ENCODE assay signal across 23 cellular contexts in genomic region chr16:89278441-89279240, GRCh38.
DNase-seq lines count a peak whose midpoint lies in the region; ATAC-seq, FAIRE-seq and TF ChIP-seq lines count a peak whose summit lies in the region.
"Had no signal": no experiment of that assay in that cellular context is flagged by ENCODE, and none has a peak within 500 bp of the region (broad histone marks: within the 10 kb centered on the region; RNA-seq: fewer than 3 reads in every experiment).

No MANE protein-coding gene starts in this region.

- H2BK120ac ChIP-seq in H1 (replicated peaks; ENCODE audit: low read depth, low read length), result no peak overlapping the region

- peak overlapping the region; percentile 4 for H3K27ac Mint-ChIP-seq in activated T-cell treated with anti-CD3 and anti-CD28 coated beads, Interleukin-2, amount 50 U/mL, for 24 hours
- H3K27ac Mint-ChIP-seq in IgD-negative memory B cell, result peak overlapping the region in 2 of 3 donors; percentile 67 to 86
- H3K27ac Mint-ChIP-seq in activated naive CD8-positive, alpha-beta T cell treated with anti-CD3 and anti-CD28 coated beads, Interleukin-2, amount 50 U/mL, for 24 hours, result no peak overlapping the region
- H3K27ac Mint-ChIP-seq in stimulated activated memory B cell treated with anti-CD40 and anti-IgM and Interleukin-4, amounts not matched to agents 10 μg/mL and 1 μg/mL and 100 μg/mL, for 72 hours, result no peak overlapping the region
- H3K27ac Mint-ChIP-seq: CD8-positive, alpha-beta T cell; HFFc6 had no signal

- H3K36me3 ChIP-seq in BLaER1 (peaks cover 77% of the 10 kb centered on the region), H1 (ENCODE audit: control insufficient read depth in 2 of 4, insufficient read depth in 4 of 4, low read length in 3 of 4) (peaks cover 4 to 66% (median 39%) of the 10 kb centered on the region in 4 experiments; a peak in 7 of 8 replicates)

- H3K36me3 Mint-ChIP-seq in activated T-cell treated with anti-CD3 and anti-CD28 coated beads, Interleukin-2, amount 50 U/mL, for 24 hours (ENCODE audit: low read depth), result peaks cover 55% of the 10 kb centered on the region
- H3K36me3 Mint-ChIP-seq in IgD-negative memory B cell, result peaks cover 6% of the 10 kb centered on the region
- peaks cover 22% of the 10 kb centered on the region for H3K36me3 Mint-ChIP-seq in activated naive CD8-positive, alpha-beta T cell treated with anti-CD3 and anti-CD28 coated beads, Interleukin-2, amount 50 U/mL, for 24 hours (ENCODE audit: low read depth)
- H3K36me3 Mint-ChIP-seq in stimulated activated memory B cell treated with anti-CD40 and anti-IgM and Interleukin-4, amounts not matched to agents 10 μg/mL and 1 μg/mL and 100 μg/mL, for 72 hours, result peaks cover 44% of the 10 kb centered on the region

- TF ChIP-seq EP300 in H1 (IDR thresholded peaks at IDR 0.05; ENCODE audit: borderline replicate concordance in 1 of 2, low read depth in 2 of 2, low read length in 2 of 2), result no peak

- FAIRE-seq in H1 (lab: Jason Lieb, UNC), result no peak
- FAIRE-seq: GM12891, GM18507 had no signal

- H3K4me2 ChIP-seq in BLaER1 (peak overlapping the region; percentile 100), H1 (ENCODE audit: insufficient read depth in 1 of 2, low read depth in 2 of 2, low read length in 2 of 2) (no peak overlapping the region)

- peak overlapping the region; percentile 94 for H3K27ac ChIP-seq in BLaER1
- H3K27ac ChIP-seq in H1 (ENCODE audit: low read depth, low read length), result no peak overlapping the region

- no peak overlapping the region for H3K4ac ChIP-seq in H1 (replicated peaks; ENCODE audit: insufficient read length, low read depth, low read length)

- 91% methylated on average over 25 of the region's 36 CpGs; no CpG with 5 or more reads in 1 of the 2 experiments for WGBS in H1 (ENCODE audit: extremely low coverage in 1 of 2, insufficient coverage in 1 of 2, insufficient read length in 1 of 2, insufficient replicate concordance in 2 of 2, low coverage in 1 of 2, low lambda C conversion rate in 2 of 2, missing lambda C conversion rate in 1 of 2), 2 experiments

- H3K23me2 ChIP-seq in H1 (ENCODE audit: low read depth, low read length), result no peaks in the 10 kb centered on the region

- no peak overlapping the region; the same call in 1 of the 2 replicates for H4K8ac ChIP-seq in H1 (ENCODE audit: extremely low read depth, insufficient read depth, low read length)

- H3K9me3 ChIP-seq in BLaER1 (no peaks in the 10 kb centered on the region), H1 (ENCODE audit: insufficient read depth in 2 of 2, low read depth in 1 of 2, low read length in 1 of 2) (no peaks in the 10 kb centered on the region)
- H3K9me3 ChIP-seq: BE2C, MG63 had no signal

- no peaks in the 10 kb centered on the region; a peak in 1 of 4 replicates for H3K79me2 ChIP-seq in H1 (ENCODE audit: control insufficient read depth in 1 of 2, insufficient read depth in 2 of 2, low read length in 2 of 2)

- H3K9ac ChIP-seq in BLaER1, result peak overlapping the region; percentile 82
- H3K9ac ChIP-seq in H1 (replicated peaks in 1 of 4; ENCODE audit: extremely low read depth in 1 of 4, low read depth in 3 of 4, low read length in 3 of 4), result no peak overlapping the region

- no peak for TF ChIP-seq POLR2A in H1 (IDR thresholded peaks at IDR 0.05; ENCODE audit: control extremely low read depth in 1 of 2, low read depth in 2 of 2, low read length in 2 of 2)

- POLR2A ChIA-PET in H1 (lab: Charles Lee; ENCODE audit: partially characterized antibody), result interaction anchor here (1.2 to 3.0 kb wide), 3 partner anchors 10 to 15 kb away, joined by 3 to 8 read pairs (median 4); no protein-coding TSS in a partner anchor

- H3K18ac ChIP-seq in H1 (ENCODE audit: extremely low read depth, low read length), result no peak overlapping the region

- no peak overlapping the region for H2AFZ ChIP-seq in H1 (ENCODE audit: low read length)

- CTCF ChIA-PET in H1 (lab: Charles Lee; ENCODE audit: partially characterized antibody), result interaction anchor here (1.6 to 4.3 kb wide), 3 partner anchors 10 to 17 kb away, joined by 5 to 28 read pairs (median 17); no protein-coding TSS in a partner anchor

- no peaks in the 10 kb centered on the region for H3K27me3 Mint-ChIP-seq in activated T-cell treated with anti-CD3 and anti-CD28 coated beads, Interleukin-2, amount 50 U/mL, for 24 hours
- H3K27me3 Mint-ChIP-seq in IgD-negative memory B cell, result no peaks in the 10 kb centered on the region
- H3K27me3 Mint-ChIP-seq in activated naive CD8-positive, alpha-beta T cell treated with anti-CD3 and anti-CD28 coated beads, Interleukin-2, amount 50 U/mL, for 24 hours, result no peaks in the 10 kb centered on the region
- no peaks in the 10 kb centered on the region for H3K27me3 Mint-ChIP-seq in stimulated activated memory B cell treated with anti-CD40 and anti-IgM and Interleukin-4, amounts not matched to agents 10 μg/mL and 1 μg/mL and 100 μg/mL, for 72 hours

- no peak for ATAC-seq in GM21576 (IDR thresholded peaks at IDR 0.05; ENCODE audit: unreplicated experiment)
- ATAC-seq in activated naive CD8-positive, alpha-beta T cell treated with anti-CD3 and anti-CD28 coated beads, Interleukin-2, amount 50 U/mL, for 24 hours, result no peak
- ATAC-seq in stimulated activated memory B cell treated with anti-CD40 and anti-IgM and Interleukin-4, amounts not matched to agents 10 μg/mL and 1 μg/mL and 100 μg/mL, for 72 hours, result no peak
- ATAC-seq: CD8-positive, alpha-beta T cell had no signal

- H2BK15ac ChIP-seq in H1 (ENCODE audit: low read length), result no peak overlapping the region

- no peak overlapping the region for H3K56ac ChIP-seq in H1 (replicated peaks; ENCODE audit: insufficient read length, low read depth, low read length)

- H3K23ac ChIP-seq in H1 (ENCODE audit: insufficient read length), result no peak overlapping the region

- H3K4me1 Mint-ChIP-seq in activated T-cell treated with anti-CD3 and anti-CD28 coated beads, Interleukin-2, amount 50 U/mL, for 24 hours (ENCODE audit: low read depth), result no peaks in the 10 kb centered on the region
- peaks cover 0 to 1% (median 0%) of the 10 kb centered on the region in 3 donors for H3K4me1 Mint-ChIP-seq in IgD-negative memory B cell
- H3K4me1 Mint-ChIP-seq in activated naive CD8-positive, alpha-beta T cell treated with anti-CD3 and anti-CD28 coated beads, Interleukin-2, amount 50 U/mL, for 24 hours, result no peaks in the 10 kb centered on the region
- peaks cover 9% of the 10 kb centered on the region for H3K4me1 Mint-ChIP-seq in stimulated activated memory B cell treated with anti-CD40 and anti-IgM and Interleukin-4, amounts not matched to agents 10 μg/mL and 1 μg/mL and 100 μg/mL, for 72 hours

- H2AK5ac ChIP-seq in H1 (ENCODE audit: low read depth, low read length), result no peak overlapping the region

- H4K5ac ChIP-seq in H1 (ENCODE audit: insufficient read length, low read depth, low read length), result no peak overlapping the region

- H3K27me3 ChIP-seq in BLaER1 (no peaks in the 10 kb centered on the region), H1 (replicated peaks in 1 of 4; ENCODE audit: control insufficient read depth in 3 of 4, extremely low read depth in 1 of 4, insufficient read depth in 3 of 4, low read length in 3 of 4) (no peaks in the 10 kb centered on the region)
- H3K27me3 ChIP-seq: BE2C, MG63 had no signal

- no peak overlapping the region for H4K91ac ChIP-seq in H1 (replicated peaks; ENCODE audit: insufficient read length, low read length)

- H2BK12ac ChIP-seq in H1 (ENCODE audit: low read depth, low read length), result no peak overlapping the region

- no peak overlapping the region for H3K4me3 Mint-ChIP-seq in activated T-cell treated with anti-CD3 and anti-CD28 coated beads, Interleukin-2, amount 50 U/mL, for 24 hours
- H3K4me3 Mint-ChIP-seq in IgD-negative memory B cell, result no peak overlapping the region
- no peak overlapping the region for H3K4me3 Mint-ChIP-seq in activated naive CD8-positive, alpha-beta T cell treated with anti-CD3 and anti-CD28 coated beads, Interleukin-2, amount 50 U/mL, for 24 hours
- no peak overlapping the region for H3K4me3 Mint-ChIP-seq in stimulated activated memory B cell treated with anti-CD40 and anti-IgM and Interleukin-4, amounts not matched to agents 10 μg/mL and 1 μg/mL and 100 μg/mL, for 72 hours
- H3K4me3 Mint-ChIP-seq: CD8-positive, alpha-beta T cell; HFFc6 had no signal

- TF ChIP-seq CTCF in H1 (IDR thresholded peaks at IDR 0.05; ENCODE audit: control extremely low read depth in 1 of 3, insufficient read depth in 1 of 3, low read depth in 1 of 3, low read length in 3 of 3), result no peak

- H2BK5ac ChIP-seq in H1 (ENCODE audit: low read depth, low read length), result 0 out of 2 replicates have a peak overlapping the region, but pooled peaks have one; percentile 63

- no peaks in the 10 kb centered on the region for H3K9me3 Mint-ChIP-seq in activated T-cell treated with anti-CD3 and anti-CD28 coated beads, Interleukin-2, amount 50 U/mL, for 24 hours
- no peaks in the 10 kb centered on the region for H3K9me3 Mint-ChIP-seq in IgD-negative memory B cell
- H3K9me3 Mint-ChIP-seq in activated naive CD8-positive, alpha-beta T cell treated with anti-CD3 and anti-CD28 coated beads, Interleukin-2, amount 50 U/mL, for 24 hours, result no peaks in the 10 kb centered on the region
- no peaks in the 10 kb centered on the region for H3K9me3 Mint-ChIP-seq in stimulated activated memory B cell treated with anti-CD40 and anti-IgM and Interleukin-4, amounts not matched to agents 10 μg/mL and 1 μg/mL and 100 μg/mL, for 72 hours
- H3K9me3 Mint-ChIP-seq: CD8-positive, alpha-beta T cell; HFFc6 had no signal

- peaks cover 70% of the 10 kb centered on the region for H3K4me1 ChIP-seq in BLaER1
- no peaks in the 10 kb centered on the region for H3K4me1 ChIP-seq in H1 (replicated peaks in 1 of 4; ENCODE audit: control insufficient read depth in 3 of 4, insufficient read depth in 4 of 4, low read length in 3 of 4)
- H3K4me1 ChIP-seq: BE2C had no signal

- H3K79me1 ChIP-seq in H1 (ENCODE audit: low read depth, low read length), result peaks cover 12% of the 10 kb centered on the region

- DNase-seq in activated T-cell treated with anti-CD3 and anti-CD28 coated beads, Interleukin-2, amount 50 U/mL, for 24 hours, result no peak
- no peak for DNase-seq in activated T-cell treated with anti-CD3 and anti-CD28 coated beads, Interleukin-2, amount 50 U/mL, for 1 hour
- DNase-seq in H1 (ENCODE audit: low read depth in 1 of 2, low spot score in 2 of 2), result no peak
- no peak for DNase-seq in activated naive CD8-positive, alpha-beta T cell treated with anti-CD3 and anti-CD28 coated beads, Interleukin-2, amount 50 U/mL, for 24 hours
- DNase-seq: 8988T, BE2C, GF-D8, HFFc6, Karpas-422, MG63, NCI-H1092, NCI-H1694, NCI-H2107, NCI-H345, NCI-H526 treated with DMSO at 0.1 percent for 48 hours, RPMI8226 had no signal

- H3K14ac ChIP-seq in H1 (ENCODE audit: insufficient read length), result no peak overlapping the region

- H4K20me1 ChIP-seq in BLaER1 (peaks cover 92% of the 10 kb centered on the region), H1 (replicated peaks in 1 of 2; ENCODE audit: control insufficient read depth in 1 of 2, insufficient read depth in 2 of 2, low read length in 2 of 2) (peaks cover 11% of the 10 kb centered on the region in 2 experiments)

- no peak for TF ChIP-seq RAD21 in H1 (IDR thresholded peaks at IDR 0.05 in 1 of 2, conservative IDR thresholded peaks at IDR 0.05 in 1 of 2; ENCODE audit: low read depth in 2 of 2, low read length in 2 of 2)

- H3K4me3 ChIP-seq in BLaER1, result peak overlapping the region; percentile 63
- H3K4me3 ChIP-seq in H1 (ENCODE audit: extremely low read depth in 1 of 4, insufficient read depth in 2 of 4, low read depth in 3 of 4, low read length in 4 of 4), result no peak overlapping the region
- H3K4me3 ChIP-seq: MG63 had no signal

- H2BK20ac ChIP-seq in H1 (ENCODE audit: low read length), result no peak overlapping the region

Comparison
In these comparisons a context has a peak if more than half of its experiments do, and no peak if none do; other contexts are left out.
1. H3K27ac Mint-ChIP-seq: peak in activated T-cell treated with anti-CD3 and anti-CD28 coated beads, Interleukin-2, amount 50 U/mL, for 24 hours (single experiment) and IgD-negative memory B cell (2 of 3); none in activated naive CD8-positive, alpha-beta T cell treated with anti-CD3 and anti-CD28 coated beads, Interleukin-2, amount 50 U/mL, for 24 hours (single experiment) and stimulated activated memory B cell treated with anti-CD40 and anti-IgM and Interleukin-4, amounts not matched to agents 10 μg/mL and 1 μg/mL and 100 μg/mL, for 72 hours (single experiment).